ENCODE assay signal across 11 cellular contexts in the genomic region with DNA sequence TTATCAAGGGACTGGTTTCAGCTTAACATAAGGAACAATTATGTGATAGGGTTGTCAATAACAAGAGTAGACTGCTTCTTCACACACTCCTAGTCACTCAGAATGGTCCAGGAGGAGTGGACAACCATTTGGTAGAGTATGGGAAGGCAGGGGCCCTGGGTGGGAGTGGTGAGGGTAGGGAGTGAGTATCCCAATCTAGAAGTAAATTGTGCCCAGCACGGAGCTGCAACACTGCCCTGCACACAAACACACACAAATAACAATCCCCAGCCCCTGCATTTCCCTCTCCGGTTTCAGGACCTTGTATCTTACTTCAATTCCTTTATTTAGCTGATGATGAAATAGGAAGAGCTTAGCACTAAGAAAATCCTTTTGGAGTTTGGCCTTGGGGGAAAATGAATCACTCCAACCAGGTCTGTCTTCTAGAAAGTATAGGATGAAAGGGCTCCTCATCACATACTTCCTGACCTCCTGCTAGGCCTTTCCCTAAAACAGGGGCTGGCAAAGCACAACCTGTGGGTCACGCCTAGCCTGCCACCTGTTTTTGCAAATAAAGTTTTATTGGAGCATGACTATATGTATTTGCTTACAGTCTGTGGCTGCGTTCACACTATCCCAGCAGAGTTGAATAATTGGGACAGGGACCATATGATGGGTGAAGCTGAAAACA.
DNase-seq lines count a peak whose midpoint lies in the region; ATAC-seq and TF ChIP-seq lines count a peak whose summit lies in the region.
"Had no signal": no experiment of that assay in that cellular context is flagged by ENCODE, and none has a peak within 500 bp of the region (broad histone marks: within the 10 kb centered on the region; RNA-seq: fewer than 3 reads in every experiment).

No MANE protein-coding gene starts in this region.

- WGBS in spleen, 5 donors: 74 to 84% (median 78%) methylated on average over 4 of the region's 4 CpGs

- H3K27ac ChIP-seq in spleen: peak overlapping the region in 6 of 8 donors; percentile 6 to 65 (median 56)

- H3K36me3 Mint-ChIP-seq in immature natural killer cell: no peaks in the 10 kb centered on the region
- H3K36me3 Mint-ChIP-seq: memory B cell had no signal

- peaks cover 2 to 8% (median 3%) of the 10 kb centered on the region in 3 donors for H3K27me3 Mint-ChIP-seq in immature natural killer cell (ENCODE audit: low read depth in 3 of 3)

- TF ChIP-seq POLR2A in spleen (IDR thresholded peaks at IDR 0.05): no peak

- intact Hi-C loops in spleen (cut with DNase I; ENCODE audit: low total_unique reads): no loop called here

- H3K9me3 Mint-ChIP-seq in immature natural killer cell: no peaks in the 10 kb centered on the region
- H3K9me3 Mint-ChIP-seq: memory B cell had no signal

- H3K4me1 ChIP-seq in spleen: peaks cover 0 to 40% (median 12%) of the 10 kb centered on the region in 6 donors

- H3K27ac Mint-ChIP-seq in immature natural killer cell: no peak overlapping the region
- H3K27ac Mint-ChIP-seq: memory B cell had no signal

- H3K4me3 Mint-ChIP-seq in immature natural killer cell: no peak overlapping the region
- H3K4me3 Mint-ChIP-seq: memory B cell had no signal

- no peak overlapping the region for H3K4me3 ChIP-seq in spleen

- no peaks in the 10 kb centered on the region for H3K9me3 ChIP-seq in spleen

- no peak for TF ChIP-seq CTCF in spleen (IDR thresholded peaks at IDR 0.05 in 8 of 11, conservative IDR thresholded peaks at IDR 0.05 in 3 of 11)

- H3K4me1 Mint-ChIP-seq in immature natural killer cell: no peaks in the 10 kb centered on the region
- H3K4me1 Mint-ChIP-seq: memory B cell had no signal

- DNase-seq in HT1080 (ENCODE audit: low read depth): peak; percentile 79
- DNase-seq in amniotic stem cell (lab: John Stamatoyannopoulos, UW): peak; percentile 45
- peak; percentile 40 for DNase-seq in glomerular visceral epithelial cell (ENCODE audit: extremely low spot score)
- DNase-seq in spleen: no peak
- DNase-seq in activated CD8-positive, alpha-beta memory T cell treated with anti-CD3 and anti-CD28 coated beads for 24 hours: no peak
- no peak for DNase-seq in immature natural killer cell
- DNase-seq in NCI-H526 treated with DMSO at 0.1 percent for 48 hours (lab: John Stamatoyannopoulos, UW): no peak
- DNase-seq: activated CD4-positive, alpha-beta T cell treated with anti-CD3 and anti-CD28 coated beads for 4 hours; NCI-H774 had no signal

- peaks cover 0 to 5% (median 0%) of the 10 kb centered on the region in 7 donors for H3K27me3 ChIP-seq in spleen (replicated peaks in 1 of 7)

- no peak for ATAC-seq in GM21717 (IDR thresholded peaks at IDR 0.05; ENCODE audit: unreplicated experiment)

- no peaks in the 10 kb centered on the region for H3K36me3 ChIP-seq in spleen

Comparison
In these comparisons a context has a peak if more than half of its experiments do, and no peak if none do; other contexts are left out.
1. DNase-seq: peak in HT1080 (single experiment), amniotic stem cell (single experiment) and glomerular visceral epithelial cell (single experiment); none in spleen (single experiment), activated CD8-positive, alpha-beta memory T cell treated with anti-CD3 and anti-CD28 coated beads for 24 hours (single experiment), immature natural killer cell (0 of 3) and NCI-H526 treated with DMSO at 0.1 percent for 48 hours (single experiment).